12 cellular contexts compared by ENCODE assay signal in the genomic region with DNA sequence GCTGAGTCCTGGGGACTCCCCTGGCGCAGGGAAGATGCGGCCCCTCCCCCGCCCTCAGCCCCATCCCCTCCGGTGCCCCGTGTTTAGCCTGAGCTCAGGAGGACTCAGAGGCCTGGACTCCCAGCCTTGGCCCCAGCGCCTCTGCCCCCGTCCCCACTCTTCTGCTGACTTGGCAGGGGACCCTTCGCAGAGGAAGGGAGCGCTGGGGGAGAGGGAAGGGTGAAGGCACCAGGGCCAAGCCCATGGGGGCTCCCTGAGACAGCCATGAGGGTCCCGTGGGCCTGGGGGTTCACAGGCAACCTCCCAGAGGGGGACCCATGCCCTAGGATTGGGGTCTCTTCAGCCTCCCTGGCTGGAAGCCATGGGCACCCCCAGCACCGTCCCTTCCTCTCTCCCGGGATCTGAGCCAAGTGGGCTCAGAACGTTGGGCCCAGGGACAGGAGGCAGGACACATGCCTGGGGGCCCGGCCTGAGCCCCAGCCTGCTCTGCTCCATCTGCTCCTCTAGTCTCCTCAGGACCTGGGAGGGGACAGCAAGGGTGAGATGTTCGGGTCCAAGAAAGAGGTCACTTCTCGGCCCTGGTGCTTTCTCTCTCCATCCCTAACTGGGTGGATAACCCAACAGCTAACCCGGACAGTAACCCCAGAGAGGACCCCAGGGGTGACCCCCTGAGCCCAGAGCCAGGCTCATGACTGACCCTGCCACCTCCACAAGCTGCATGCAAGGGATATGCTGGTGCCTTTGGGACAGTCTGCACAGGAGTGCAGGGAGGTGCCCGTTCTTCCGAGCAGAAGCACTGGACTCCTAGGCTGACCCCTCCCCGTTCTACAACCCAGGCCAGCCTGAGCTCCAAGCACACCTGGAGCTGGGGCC. TPM values are rescaled to one million over a fixed set of nuclear protein-coding genes. Genes with fewer than 3 reads are reported as not detected.
A peak's percentile ranks its signal among the peaks of the same experiment; 100 is the strongest.
DNase-seq lines count a peak whose midpoint lies in the region; ATAC-seq and TF ChIP-seq lines count a peak whose summit lies in the region.
"Had no signal": no experiment of that assay in that cellular context is flagged by ENCODE, and none has a peak within 500 bp of the region (broad histone marks: within the 10 kb centered on the region; RNA-seq: fewer than 3 reads in every experiment).

No MANE protein-coding gene starts in this region.

- H3K4me3 ChIP-seq in RWPE2 (ENCODE audit: severe bottlenecking) = no peak overlapping the region
- H3K4me3 ChIP-seq in effector memory CD4-positive, alpha-beta T cell (ENCODE audit: insufficient read depth, low read depth, low read length, poor library complexity, severe bottlenecking) = no peak overlapping the region

- H3K27me3 Mint-ChIP-seq in activated T-cell treated with anti-CD3 and anti-CD28 coated beads, Interleukin-2, amount 50 U/mL, for 4 hours (ENCODE audit: low read depth) = peaks cover 44% of the 10 kb centered on the region

- no peaks in the 10 kb centered on the region for H3K9me3 Mint-ChIP-seq in activated T-cell treated with anti-CD3 and anti-CD28 coated beads, Interleukin-2, amount 50 U/mL, for 4 hours

- H3K27me3 ChIP-seq in RWPE2 (ENCODE audit: insufficient read depth, poor library complexity, severe bottlenecking) = peaks cover 48% of the 10 kb centered on the region
- peaks cover 24% of the 10 kb centered on the region for H3K27me3 ChIP-seq in effector memory CD4-positive, alpha-beta T cell (replicated peaks; ENCODE audit: control insufficient read depth, insufficient read depth, low read length, poor library complexity, severe bottlenecking)

- H3K4me1 ChIP-seq in RWPE2 (ENCODE audit: insufficient read depth, poor library complexity, severe bottlenecking) = no peaks in the 10 kb centered on the region
- H3K4me1 ChIP-seq in effector memory CD4-positive, alpha-beta T cell (ENCODE audit: control insufficient read depth, insufficient read depth, low read length, poor library complexity, severe bottlenecking) = peaks cover 11% of the 10 kb centered on the region

- DNase-seq in activated T-cell treated with anti-CD3 and anti-CD28 coated beads, Interleukin-2, amount 50 U/mL, for 4 hours = no peak
- DNase-seq in activated T-cell treated with anti-CD3 and anti-CD28 coated beads for 4 hours = no peak
- DNase-seq in RWPE2 (ENCODE audit: low spot score) = peak; percentile 47
- peak; percentile 61 for DNase-seq in iPS-NIHi7 (ENCODE audit: extremely low spot score)
- peak; percentile 48 for DNase-seq in retina
- DNase-seq in ureter (ENCODE audit: low spot score) = no peak
- DNase-seq in SW480 (ENCODE audit: low spot score) = no peak
- no peak for DNase-seq in effector memory CD4-positive, alpha-beta T cell
- DNase-seq: activated CD8-positive, alpha-beta memory T cell treated with anti-CD3 and anti-CD28 coated beads, Interleukin-2, amount 50 U/mL, for 4 hours; NCI-H187 had no signal

- H3K4me3 Mint-ChIP-seq in activated T-cell treated with anti-CD3 and anti-CD28 coated beads, Interleukin-2, amount 50 U/mL, for 4 hours = peak overlapping the region; percentile 38

- no peaks in the 10 kb centered on the region for H3K36me3 Mint-ChIP-seq in activated T-cell treated with anti-CD3 and anti-CD28 coated beads, Interleukin-2, amount 50 U/mL, for 4 hours (ENCODE audit: insufficient read depth)

- H3K4me1 Mint-ChIP-seq in activated T-cell treated with anti-CD3 and anti-CD28 coated beads, Interleukin-2, amount 50 U/mL, for 4 hours (ENCODE audit: low read depth) = peaks cover 3% of the 10 kb centered on the region

- H3K9me3 ChIP-seq in RWPE2 (ENCODE audit: severe bottlenecking) = no peaks in the 10 kb centered on the region
- no peaks in the 10 kb centered on the region for H3K9me3 ChIP-seq in effector memory CD4-positive, alpha-beta T cell (ENCODE audit: control insufficient read depth, low read length)

- no peak for ATAC-seq in activated T-cell treated with anti-CD3 and anti-CD28 coated beads, Interleukin-2, amount 50 U/mL, for 4 hours
- no peak for ATAC-seq in RWPE2 (ENCODE audit: low read depth)

- no peak overlapping the region for H3K27ac ChIP-seq in RWPE2 (ENCODE audit: poor library complexity, severe bottlenecking)
- no peak overlapping the region for H3K27ac ChIP-seq in effector memory CD4-positive, alpha-beta T cell (ENCODE audit: insufficient read depth, low read length, poor library complexity, severe bottlenecking)
- H3K27ac ChIP-seq: breast epithelium had no signal

- no peak for TF ChIP-seq CTCF in RWPE2 (IDR thresholded peaks at IDR 0.05; ENCODE audit: poor library complexity, severe bottlenecking)

- H3K36me3 ChIP-seq in RWPE2 (ENCODE audit: low read depth) = no peaks in the 10 kb centered on the region
- H3K36me3 ChIP-seq in effector memory CD4-positive, alpha-beta T cell (ENCODE audit: control insufficient read depth, insufficient read depth, low read length) = no peaks in the 10 kb centered on the region
- H3K36me3 ChIP-seq: breast epithelium had no signal

RNA-seq across cellular contexts. Expression of a gene that starts 1.5 kb away (rescaled TPM):
- total RNA-seq in activated T-cell treated with anti-CD3 and anti-CD28 coated beads, Interleukin-2, amount 50 U/mL, for 4 hours = 1 to 10 TPM in 1 of 3 donors, under 1 TPM in 2; 0.50 to 1.0 (median 0.58) TPM
- 6.7 TPM for total RNA-seq in ureter
- total RNA-seq: HT1080 had no signal

Comparison
In these comparisons a context has a peak if more than half of its experiments do, and no peak if none do; other contexts are left out.
1. DNase-seq: peak in RWPE2 (single experiment), iPS-NIHi7 (single experiment) and retina (single experiment); none in activated T-cell treated with anti-CD3 and anti-CD28 coated beads, Interleukin-2, amount 50 U/mL, for 4 hours (single experiment), activated T-cell treated with anti-CD3 and anti-CD28 coated beads for 4 hours (single experiment), ureter (single experiment), SW480 (single experiment) and effector memory CD4-positive, alpha-beta T cell (0 of 3).